9 cellular contexts compared by ENCODE assay signal in the genomic region with DNA sequence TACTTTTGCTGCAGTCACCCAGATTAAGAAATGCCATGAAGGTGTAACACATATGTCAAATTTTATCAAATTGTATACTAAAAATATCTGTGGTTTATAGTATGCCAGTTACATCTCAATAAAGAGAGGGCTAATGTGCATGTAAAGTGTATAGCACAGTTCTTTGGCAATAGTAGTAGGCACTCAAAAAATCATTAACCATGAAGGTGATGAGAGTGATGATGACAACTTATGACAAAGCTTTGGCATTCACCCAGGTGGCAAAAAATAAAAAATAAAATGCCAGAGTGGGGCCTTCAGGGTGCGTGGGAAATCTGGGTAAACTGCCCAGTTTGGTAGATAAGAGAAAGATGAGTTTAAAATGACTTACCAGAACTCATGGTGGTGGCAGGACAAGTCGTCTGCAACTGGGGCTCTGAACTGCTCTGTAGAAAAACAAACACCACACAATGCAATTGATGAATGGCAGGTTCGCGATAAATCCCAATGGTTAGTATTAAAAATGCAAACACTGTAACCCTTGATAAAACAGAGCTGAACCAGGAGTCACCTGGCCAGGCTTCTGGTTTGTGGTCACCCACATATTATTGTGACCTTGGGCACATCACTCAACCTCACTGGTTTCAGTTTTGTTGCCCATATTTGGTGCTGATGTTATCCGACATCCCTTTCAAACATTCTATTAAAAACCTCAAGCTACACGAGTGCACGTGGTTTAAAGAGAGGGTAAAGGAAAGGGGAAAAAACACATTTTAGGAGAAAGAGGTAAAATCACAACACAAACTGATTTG.
DNase-seq lines count a peak whose midpoint lies in the region; ATAC-seq, FAIRE-seq and TF ChIP-seq lines count a peak whose summit lies in the region.
"Had no signal": no experiment of that assay in that cellular context is flagged by ENCODE, and none has a peak within 500 bp of the region (broad histone marks: within the 10 kb centered on the region; RNA-seq: fewer than 3 reads in every experiment).

No MANE protein-coding gene starts in this region.

- no peak overlapping the region for H3K4me2 ChIP-seq in neuronal stem cell (ENCODE audit: insufficient read depth, low read length, poor library complexity, severe bottlenecking)

- ATAC-seq in GM21360 (IDR thresholded peaks at IDR 0.05; ENCODE audit: unreplicated experiment): peak; percentile 71
- peak; percentile 92 for ATAC-seq in HG03354 (IDR thresholded peaks at IDR 0.05; ENCODE audit: poor library complexity, severe bottlenecking, unreplicated experiment)

- no peak overlapping the region for H4K91ac ChIP-seq in neuronal stem cell (ENCODE audit: low read depth, low read length, poor library complexity)

- H2BK120ac ChIP-seq in neuronal stem cell (ENCODE audit: low read depth, low read length): no peak overlapping the region

- H3K4me3 ChIP-seq in coronary artery (no peak overlapping the region), neuronal stem cell (ENCODE audit: low read length in 2 of 2) (no peak overlapping the region)

- H2AK5ac ChIP-seq in neuronal stem cell (ENCODE audit: low read depth, low read length): no peak overlapping the region

- H4K8ac ChIP-seq in neuronal stem cell (ENCODE audit: low read depth, low read length): no peak overlapping the region

- DNase-seq in GM12891 (ENCODE audit: insufficient read length, low spot score) (no peak), coronary artery (ENCODE audit: low spot score) (no peak), globus pallidus (ENCODE audit: low spot score) (no peak), neuronal stem cell (ENCODE audit: low spot score) (no peak), KBM-7 (no peak), hippocampal formation (lab: John Stamatoyannopoulos, UW) (no peak)
- DNase-seq: activated CD4-positive, alpha-beta T cell treated with anti-CD3 and anti-CD28 coated beads for 48 hours had no signal

- peak; percentile 76 for FAIRE-seq in GM12891 (lab: Jason Lieb, UNC)

- TF ChIP-seq POLR2A in GM12891 (IDR thresholded peaks at IDR 0.05; ENCODE audit: low read depth, low read length): no peak

- no peaks in the 10 kb centered on the region for H3K79me1 ChIP-seq in neuronal stem cell (ENCODE audit: low read depth, low read length)

- H3K4ac ChIP-seq in neuronal stem cell (ENCODE audit: low read length): no peak overlapping the region

- H2BK15ac ChIP-seq in neuronal stem cell (ENCODE audit: low read length): no peak overlapping the region

- H3K27me3 ChIP-seq in neuronal stem cell (ENCODE audit: control insufficient read depth in 3 of 3, insufficient read depth in 3 of 3, low read depth in 1 of 3, low read length in 3 of 3): no peaks in the 10 kb centered on the region

- H3K14ac ChIP-seq in neuronal stem cell (ENCODE audit: low read length): no peak overlapping the region

- no peak overlapping the region for H3K18ac ChIP-seq in neuronal stem cell (ENCODE audit: low read length)

- no peaks in the 10 kb centered on the region for H3K9me3 ChIP-seq in neuronal stem cell (replicated peaks in 1 of 2; ENCODE audit: control insufficient read depth in 2 of 2, insufficient read depth in 1 of 2, low read depth in 1 of 2, low read length in 2 of 2)

- no peak overlapping the region for H2BK12ac ChIP-seq in neuronal stem cell (ENCODE audit: low read length)

- WGBS in neuronal stem cell (ENCODE audit: extremely low coverage in 2 of 2, insufficient read length in 2 of 2, insufficient replicate concordance in 1 of 2), 2 donors: no CpG with 5 or more reads among the region's 7 CpGs

- H3K36me3 ChIP-seq in neuronal stem cell (replicated peaks in 1 of 2; ENCODE audit: control insufficient read depth in 2 of 2, insufficient read depth in 2 of 2, low read length in 2 of 2): peaks cover 0 to 1% of the 10 kb centered on the region in 2 donors

- no peak for TF ChIP-seq CTCF in coronary artery (IDR thresholded peaks at IDR 0.05)

- no peaks in the 10 kb centered on the region for H3K4me1 ChIP-seq in neuronal stem cell (ENCODE audit: control insufficient read depth in 2 of 2, insufficient read depth in 1 of 2, low read depth in 1 of 2, low read length in 2 of 2)

- H3K9ac ChIP-seq in neuronal stem cell (ENCODE audit: low read depth, low read length, poor library complexity): no peak overlapping the region

- no peak overlapping the region for H2AFZ ChIP-seq in neuronal stem cell (ENCODE audit: low read length)

- H3K27ac ChIP-seq in coronary artery (peak overlapping the region; percentile 54 to 77), neuronal stem cell (replicated peaks; ENCODE audit: low read length) (no peak overlapping the region)

- H2BK5ac ChIP-seq in neuronal stem cell (ENCODE audit: low read length): no peak overlapping the region

- H3K23ac ChIP-seq in neuronal stem cell (ENCODE audit: low read depth, low read length, poor library complexity): no peak overlapping the region

- in situ Hi-C loops in KBM-7 (cut with MboI; ENCODE audit: low pct_unique_long_range_greater_than_20kb, low sequenced_read_pairs): no loop called here

TF ChIP-seq in GM12891, 5 proteins besides CTCF, POLR2A, EP300 and RAD21:
- no peak for TF ChIP-seq SPI1 (IDR thresholded peaks at IDR 0.05; ENCODE audit: low read depth, low read length)
- no peak for TF ChIP-seq POU2F2 (IDR thresholded peaks at IDR 0.05; ENCODE audit: low read depth, low read length)
- TF ChIP-seq TAF1 (IDR thresholded peaks at IDR 0.05; ENCODE audit: low read depth, low read length): no peak
- TF ChIP-seq POLR2AphosphoS5 (IDR thresholded peaks at IDR 0.05; ENCODE audit: low read depth, low read length): no peak
- no peak for TF ChIP-seq PAX5 (IDR thresholded peaks at IDR 0.05; ENCODE audit: insufficient read depth, low read length, severe bottlenecking)
